13 cellular contexts compared by ENCODE assay signal in the genomic region with DNA sequence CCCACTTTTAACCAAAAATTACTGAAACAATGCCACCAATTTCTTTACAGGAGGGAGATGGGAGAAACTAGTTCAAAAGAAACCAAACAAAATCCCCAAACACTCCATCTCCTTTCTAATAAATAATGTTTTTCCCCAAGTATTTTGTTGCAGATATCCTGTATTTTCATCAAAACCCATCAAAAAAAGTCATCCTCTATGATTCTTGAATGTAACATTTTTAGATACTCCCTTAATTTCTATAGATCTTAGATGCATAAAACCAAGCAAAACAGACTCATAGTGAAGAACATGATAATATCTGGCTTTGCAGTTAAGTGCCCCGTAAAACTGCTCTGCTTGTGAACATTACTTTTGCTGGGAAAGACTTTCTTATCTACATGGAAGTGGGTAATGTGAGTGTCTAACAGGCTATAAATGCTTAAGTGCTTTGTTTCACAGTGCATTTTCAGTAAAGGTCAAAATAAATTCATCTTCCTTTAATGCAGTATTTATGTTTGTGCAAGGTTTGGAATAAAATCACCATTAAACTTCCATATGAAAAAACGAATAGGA.
DNase-seq lines count a peak whose midpoint lies in the region; ATAC-seq, FAIRE-seq and TF ChIP-seq lines count a peak whose summit lies in the region.
"Had no signal": no experiment of that assay in that cellular context is flagged by ENCODE, and none has a peak within 500 bp of the region (broad histone marks: within the 10 kb centered on the region; RNA-seq: fewer than 3 reads in every experiment).

No MANE protein-coding gene starts in this region.

- TF ChIP-seq CTCF in OCI-LY3 (IDR thresholded peaks at IDR 0.05; ENCODE audit: low read depth, low read length) (no peak), smooth muscle cell (IDR thresholded peaks at IDR 0.05; ENCODE audit: borderline replicate concordance, insufficient read depth, poor library complexity, severe bottlenecking) (no peak), transverse colon (IDR thresholded peaks at IDR 0.05) (no peak)

- H3F3A ChIP-seq in smooth muscle cell (ENCODE audit: low read depth): peaks cover 17% of the 10 kb centered on the region

- FAIRE-seq in endometrium (lab: Jason Lieb, UNC): peak; percentile 15

- 8% methylated on average over 2 of the region's 2 CpGs for WGBS in smooth muscle cell (ENCODE audit: low lambda C conversion rate)
- 17 to 18% methylated on average over 2 of the region's 2 CpGs for WGBS in transverse colon (ENCODE audit: low coverage in 1 of 2), 2 donors

- peak overlapping the region; percentile 66 for H3K9ac ChIP-seq in OCI-LY3 (ENCODE audit: low read length)
- H3K9ac ChIP-seq in smooth muscle cell (ENCODE audit: low read depth): no peak overlapping the region

- TF ChIP-seq POLR2A in transverse colon (IDR thresholded peaks at IDR 0.05): no peak

- H3K9me3 ChIP-seq in OCI-LY3 (ENCODE audit: insufficient read depth, low read length) (no peaks in the 10 kb centered on the region), smooth muscle cell (replicated peaks; ENCODE audit: low read depth) (no peaks in the 10 kb centered on the region), transverse colon (no peaks in the 10 kb centered on the region)
- H3K9me3 ChIP-seq: Caco-2, left lung, tibial nerve had no signal

- in situ Hi-C loops in transverse colon (cut with MboI; ENCODE audit: low pct_ligation_motif_present in 1 of 4, low pct_unique_long_range_greater_than_20kb in 1 of 4, low sequenced_read_pairs in 3 of 4): no loop called here

- no peak for TF ChIP-seq EP300 in transverse colon (IDR thresholded peaks at IDR 0.05; ENCODE audit: low read depth)

- no peak for ATAC-seq in left ventricle myocardium superior

- H3K36me3 ChIP-seq in OCI-LY3 (replicated peaks; ENCODE audit: low read depth, low read length) (no peaks in the 10 kb centered on the region), smooth muscle cell (ENCODE audit: low read depth) (no peaks in the 10 kb centered on the region), transverse colon (no peaks in the 10 kb centered on the region)
- H3K36me3 ChIP-seq: left lung, tibial nerve had no signal

- H2AFZ ChIP-seq in OCI-LY3 (ENCODE audit: low read depth, low read length) (peak overlapping the region; percentile 88), smooth muscle cell (ENCODE audit: low read depth) (no peak overlapping the region)

- H3K4me2 ChIP-seq in OCI-LY3 (ENCODE audit: low read length) (peak overlapping the region; percentile 93), smooth muscle cell (peak overlapping the region; percentile 96)

- peak overlapping the region; percentile 83 for H3K4me3 ChIP-seq in OCI-LY3 (ENCODE audit: low read length)
- no peak overlapping the region for H3K4me3 ChIP-seq in smooth muscle cell
- no peak overlapping the region for H3K4me3 ChIP-seq in transverse colon

- H4K20me1 ChIP-seq in OCI-LY3 (ENCODE audit: insufficient read depth, low read length) (no peaks in the 10 kb centered on the region), smooth muscle cell (ENCODE audit: low read depth) (no peaks in the 10 kb centered on the region)

- H3K79me2 ChIP-seq in OCI-LY3 (ENCODE audit: low read length) (no peaks in the 10 kb centered on the region), smooth muscle cell (ENCODE audit: low read depth) (no peaks in the 10 kb centered on the region)

- peak overlapping the region; percentile 94 for H3K27ac ChIP-seq in OCI-LY3 (ENCODE audit: low read length)
- peak overlapping the region; percentile 51 for H3K27ac ChIP-seq in smooth muscle cell (ENCODE audit: low read depth)
- no peak overlapping the region for H3K27ac ChIP-seq in transverse colon
- H3K27ac ChIP-seq: left lung had no signal

- H3K4me1 ChIP-seq in OCI-LY3 (ENCODE audit: low read length): peaks cover 14% of the 10 kb centered on the region
- peaks cover 41% of the 10 kb centered on the region for H3K4me1 ChIP-seq in smooth muscle cell (ENCODE audit: low read depth)
- peaks cover 0 to 16% (median 9%) of the 10 kb centered on the region in 4 donors for H3K4me1 ChIP-seq in transverse colon
- H3K4me1 ChIP-seq: Caco-2 had no signal

- H3K27me3 ChIP-seq in OCI-LY3 (ENCODE audit: low read depth, low read length) (no peaks in the 10 kb centered on the region), smooth muscle cell (ENCODE audit: low read depth) (no peaks in the 10 kb centered on the region), transverse colon (peaks cover 45% of the 10 kb centered on the region)
- H3K27me3 ChIP-seq: tibial nerve had no signal

- DNase-seq in NCI-H187 (lab: John Stamatoyannopoulos, UW) (peak; percentile 16 to 30), NCI-H187 treated with DMSO at 0.1 percent for 48 hours (lab: John Stamatoyannopoulos, UW) (no peak), smooth muscle cell (lab: John Stamatoyannopoulos, UW; ENCODE audit: unreplicated experiment) (no peak), transverse colon (no peak), iPS-NIHi11 (ENCODE audit: low spot score) (no peak), left ventricle myocardium superior (no peak)
- DNase-seq: 8988T, Caco-2, NCI-H1694 treated with DMSO at 0.1 percent for 48 hours had no signal

- intact Hi-C loops in transverse colon (cut with DNase I; ENCODE audit: low total_unique reads) (no loop called here), left ventricle myocardium superior (cut with micrococcal nuclease) (no loop called here)

Comparison
In these comparisons a context has a peak if more than half of its experiments do, and no peak if none do; other contexts are left out.
1. DNase-seq: peak in NCI-H187 (2 of 2); none in NCI-H187 treated with DMSO at 0.1 percent for 48 hours (single experiment), smooth muscle cell (single experiment), transverse colon (single experiment), iPS-NIHi11 (single experiment) and left ventricle myocardium superior (single experiment).
2. H3K27ac ChIP-seq: peak in OCI-LY3 (single experiment) and smooth muscle cell (single experiment); none in transverse colon (0 of 4).